Comparison of ENCODE assay signal across 8 cellular contexts in the genomic region with DNA sequence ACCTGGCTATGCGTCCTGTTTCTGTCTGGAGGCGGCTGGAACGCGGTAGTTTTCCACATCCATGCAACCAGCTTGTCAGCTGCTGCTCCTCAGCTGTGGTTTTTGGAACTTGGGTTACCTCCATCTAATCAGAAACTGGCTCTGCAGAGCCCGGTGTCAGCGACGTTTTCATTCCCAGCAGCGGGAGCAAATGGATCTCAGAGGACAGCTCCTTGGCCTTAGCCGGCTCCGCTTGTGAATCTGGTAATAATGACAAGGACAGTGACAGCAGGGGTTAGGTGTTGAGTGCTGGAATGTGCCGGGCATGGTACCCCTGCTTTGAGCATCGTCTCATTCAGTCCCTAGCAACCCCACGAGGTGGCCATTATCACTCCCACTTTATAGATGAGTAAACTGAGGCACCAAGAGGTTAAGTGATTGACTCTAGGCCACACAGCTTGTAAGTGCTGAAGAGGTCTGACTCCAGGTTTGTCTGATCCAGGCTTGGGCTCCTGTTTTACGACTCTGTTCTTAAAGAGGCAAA. TPM values are rescaled to one million over a fixed set of nuclear protein-coding genes. Genes with fewer than 3 reads are reported as not detected.
A peak's percentile ranks its signal among the peaks of the same experiment; 100 is the strongest.
DNase-seq lines count a peak whose midpoint lies in the region; ATAC-seq and TF ChIP-seq lines count a peak whose summit lies in the region.

No MANE protein-coding gene starts in this region.

- peak overlapping the region; percentile 60 to 68 for H3K4me3 ChIP-seq in duodenal mucosa (ENCODE audit: low read depth in 1 of 2, low read length in 2 of 2)

- H3K27me3 Mint-ChIP-seq in nephron (ENCODE audit: low read depth): peaks cover 78% of the 10 kb centered on the region

- H3K36me3 Mint-ChIP-seq in nephron (ENCODE audit: low read depth): no peaks in the 10 kb centered on the region

- H3K27ac Mint-ChIP-seq in nephron: no peak overlapping the region

- H3K9ac ChIP-seq in duodenal mucosa (ENCODE audit: low read depth in 1 of 2, low read length in 2 of 2): peak overlapping the region; percentile 42 to 73

- H3K9me3 Mint-ChIP-seq in nephron: no peaks in the 10 kb centered on the region

- no peaks in the 10 kb centered on the region for H3K4me1 Mint-ChIP-seq in nephron

- peak overlapping the region; percentile 39 to 54 (median 48) for H3K4me3 Mint-ChIP-seq in nephron

- TF ChIP-seq CTCF in C4-2B (conservative IDR thresholded peaks at IDR 0.05): no peak
- TF ChIP-seq CTCF in nephron (IDR thresholded peaks at IDR 0.05; ENCODE audit: unreplicated experiment in 3 of 3): no peak

- H3K36me3 ChIP-seq in duodenal mucosa (ENCODE audit: control insufficient read depth in 1 of 2, insufficient read depth in 2 of 2, low read length in 2 of 2): no peaks in the 10 kb centered on the region

- H3K27ac ChIP-seq in C4-2B: peak overlapping the region; percentile 89
- peak overlapping the region; percentile 37 for H3K27ac ChIP-seq in duodenal mucosa (ENCODE audit: low read depth, low read length)

- H3K4me1 ChIP-seq in duodenal mucosa (ENCODE audit: control insufficient read depth in 1 of 2, insufficient read depth in 2 of 2, low read length in 2 of 2): peaks cover 58 to 61% of the 10 kb centered on the region in 2 donors

- H3K9me3 ChIP-seq in duodenal mucosa (ENCODE audit: control insufficient read depth in 1 of 2, low read length in 2 of 2): no peaks in the 10 kb centered on the region

- peaks cover 2 to 4% of the 10 kb centered on the region in 2 donors for H3K27me3 ChIP-seq in duodenal mucosa (ENCODE audit: control insufficient read depth in 1 of 2, insufficient read depth in 2 of 2, low read length in 2 of 2)

- DNase-seq in LHCN-M2 (ENCODE audit: low read depth) (peak; percentile 3), KG1 (lab: John Stamatoyannopoulos, UW) (no peak), HuH-7 (ENCODE audit: low spot score) (no peak)

- no peak for ATAC-seq in GM18517 (IDR thresholded peaks at IDR 0.05; ENCODE audit: unreplicated experiment)
- ATAC-seq in GM21423 (IDR thresholded peaks at IDR 0.05; ENCODE audit: unreplicated experiment): no peak

RNA-seq across cellular contexts. Expression of a gene that starts 1.3 kb away (rescaled TPM):
- total RNA-seq in LHCN-M2 (2014; rRNA removed): 0.06 and 0.17 TPM in 2 replicates
- 0.04 TPM for polyA plus RNA-seq in LHCN-M2 (2012)
